In the genomic region with DNA sequence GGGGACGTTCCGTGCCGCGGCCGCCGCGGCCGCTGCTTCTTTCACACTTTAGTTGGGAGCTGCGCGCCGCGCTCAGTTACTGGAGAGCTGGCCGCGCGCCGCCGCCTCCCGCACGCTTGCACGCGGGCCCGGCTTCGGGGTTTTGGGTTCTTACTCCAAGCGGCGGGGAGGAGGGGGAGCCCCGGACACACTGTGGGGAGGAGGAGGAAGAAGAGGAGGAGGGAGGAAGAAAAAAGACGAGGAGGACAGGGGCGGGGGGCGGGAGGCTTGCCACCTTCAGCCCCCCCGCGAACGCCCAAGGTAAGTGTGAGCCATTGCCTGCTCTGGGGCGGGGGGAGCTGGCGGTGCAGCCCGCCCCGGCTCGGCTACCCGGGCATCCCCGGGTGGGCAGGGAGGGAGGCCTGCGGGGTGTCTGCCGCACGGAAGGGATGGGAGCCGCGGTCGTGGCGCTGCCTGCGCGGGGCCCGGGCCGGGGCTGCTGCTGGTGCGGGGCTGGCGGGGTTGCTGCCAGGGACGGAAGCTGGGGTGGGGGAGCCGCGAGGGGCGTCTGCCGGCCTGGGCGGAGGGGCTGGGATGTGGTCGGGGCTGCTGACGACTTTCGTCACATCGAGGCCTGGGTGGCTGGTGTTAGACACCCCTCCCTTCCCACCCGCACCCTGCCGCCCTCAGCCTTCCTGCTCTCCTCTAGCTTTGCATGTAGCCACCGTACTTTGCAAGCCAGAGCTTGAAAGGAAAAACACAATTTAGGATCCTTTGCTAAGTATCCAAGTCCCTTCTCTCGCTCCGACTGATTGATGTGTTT, we compare ENCODE assay signal across 1 cellular context.
TF ChIP-seq lines count a peak whose summit lies in the region.

No MANE protein-coding gene starts in this region.

TF ChIP-seq in GM12878, 131 proteins besides CTCF, POLR2A, EP300 and RAD21 (continued from another document):
- TF ChIP-seq E2F8 (IDR thresholded peaks at IDR 0.05; ENCODE audit: low read depth, partially characterized antibody): no peak
- TF ChIP-seq, protein P1, sequence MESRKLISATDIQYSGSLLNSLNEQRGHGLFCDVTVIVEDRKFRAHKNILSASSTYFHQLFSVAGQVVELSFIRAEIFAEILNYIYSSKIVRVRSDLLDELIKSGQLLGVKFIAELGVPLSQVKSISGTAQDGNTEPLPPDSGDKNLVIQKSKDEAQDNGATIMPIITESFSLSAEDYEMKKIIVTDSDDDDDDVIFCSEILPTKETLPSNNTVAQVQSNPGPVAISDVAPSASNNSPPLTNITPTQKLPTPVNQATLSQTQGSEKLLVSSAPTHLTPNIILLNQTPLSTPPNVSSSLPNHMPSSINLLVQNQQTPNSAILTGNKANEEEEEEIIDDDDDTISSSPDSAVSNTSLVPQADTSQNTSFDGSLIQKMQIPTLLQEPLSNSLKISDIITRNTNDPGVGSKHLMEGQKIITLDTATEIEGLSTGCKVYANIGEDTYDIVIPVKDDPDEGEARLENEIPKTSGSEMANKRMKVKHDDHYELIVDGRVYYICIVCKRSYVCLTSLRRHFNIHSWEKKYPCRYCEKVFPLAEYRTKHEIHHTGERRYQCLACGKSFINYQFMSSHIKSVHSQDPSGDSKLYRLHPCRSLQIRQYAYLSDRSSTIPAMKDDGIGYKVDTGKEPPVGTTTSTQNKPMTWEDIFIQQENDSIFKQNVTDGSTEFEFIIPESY (IDR thresholded peaks at IDR 0.05): no peak
- peak; percentile 73 for TF ChIP-seq SUZ12 (IDR thresholded peaks at IDR 0.05; ENCODE audit: unreplicated experiment)
TF ChIP-seq in GM12878: peak in this region for 2.
